ENCODE assay signal across 19 cellular contexts in the genomic region with DNA sequence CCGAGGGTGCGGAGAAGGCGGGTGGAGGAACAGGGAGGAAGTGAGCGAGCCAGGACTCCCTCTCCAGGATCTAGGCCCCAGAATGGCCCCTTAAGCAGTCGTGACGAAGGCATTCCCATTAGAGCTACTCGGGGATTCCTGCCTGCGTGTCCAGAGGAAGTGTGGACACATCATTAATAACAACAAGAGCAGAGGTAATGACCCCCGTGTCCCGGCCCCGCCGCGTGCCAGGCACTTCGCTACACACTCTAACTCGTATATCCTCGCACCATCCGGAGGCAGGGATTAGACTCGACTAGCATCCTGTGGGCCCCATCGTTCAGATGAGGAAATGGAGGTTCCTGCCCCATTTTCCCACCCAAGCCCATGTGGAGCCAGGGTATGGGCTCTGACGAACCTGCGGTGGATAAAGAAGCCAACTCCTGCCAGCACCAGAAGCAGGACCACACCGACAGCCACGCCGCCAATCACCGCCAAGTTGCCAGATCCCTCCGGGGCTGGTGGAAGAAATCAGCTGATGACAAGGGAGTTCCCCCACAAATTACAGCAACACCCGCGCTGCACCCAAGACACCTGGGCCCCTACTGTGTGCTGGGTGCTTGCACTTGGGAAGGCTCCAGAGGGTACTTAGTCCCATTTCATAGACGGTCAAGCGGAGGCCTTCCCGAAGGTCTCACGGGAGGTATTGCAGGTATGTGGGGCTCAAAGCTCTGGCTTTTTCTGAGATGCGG. TPM values are rescaled to one million over a fixed set of nuclear protein-coding genes. Genes with fewer than 3 reads are reported as not detected.
"Had no signal": no experiment of that assay in that cellular context is flagged by ENCODE, and none has a peak within 500 bp of the region (broad histone marks: within the 10 kb centered on the region; RNA-seq: fewer than 3 reads in every experiment).

No MANE protein-coding gene starts in this region.

- H3K9me3 ChIP-seq: esophagus muscularis mucosa, transverse colon had no signal

- H3K4me3 ChIP-seq: cardiac muscle cell, dorsolateral prefrontal cortex, esophagus muscularis mucosa, lung, SK-N-MC, transverse colon had no signal

- H3K36me3 Mint-ChIP-seq: activated naive CD4-positive, alpha-beta T cell treated with anti-CD3 and anti-CD28 coated beads, Interleukin-2, amount 10 ng/mL, durations not matched to agents 7 days and 5 days; immature natural killer cell had no signal

- H3K27me3 Mint-ChIP-seq: activated T-helper 17 cell treated with anti-CD3 and anti-CD28 coated beads, Interleukin-2, amount 50 U/mL, for 72 hours; naive thymus-derived CD4-positive, alpha-beta T cell had no signal

- H3K9me3 Mint-ChIP-seq: activated naive CD4-positive, alpha-beta T cell treated with anti-CD3 and anti-CD28 coated beads, Interleukin-2, amount 10 ng/mL, durations not matched to agents 7 days and 5 days; activated T-helper 17 cell treated with anti-CD3 and anti-CD28 coated beads, Interleukin-2, amount 50 U/mL, for 72 hours; immature natural killer cell; naive thymus-derived CD4-positive, alpha-beta T cell had no signal

- H3K27ac ChIP-seq: cardiac muscle cell, dorsolateral prefrontal cortex, esophagus muscularis mucosa, SK-N-MC, transverse colon, VCaP had no signal

- H3K4me3 Mint-ChIP-seq: activated naive CD4-positive, alpha-beta T cell treated with anti-CD3 and anti-CD28 coated beads, Interleukin-2, amount 10 ng/mL, durations not matched to agents 7 days and 5 days; activated T-helper 17 cell treated with anti-CD3 and anti-CD28 coated beads, Interleukin-2, amount 50 U/mL, for 72 hours; immature natural killer cell; naive thymus-derived CD4-positive, alpha-beta T cell had no signal

- H3K27me3 ChIP-seq: cardiac muscle cell, dorsolateral prefrontal cortex, esophagus muscularis mucosa, transverse colon had no signal

- ATAC-seq: activated T-helper 17 cell treated with anti-CD3 and anti-CD28 coated beads, Interleukin-2, amount 50 U/mL, for 72 hours; right cardiac atrium; stimulated activated naive CD8-positive, alpha-beta T cell treated with anti-CD3 and anti-CD28 coated beads, Interleukin-15, Interleukin-2, amounts not matched to agents 100 U/mL and 50 U/mL, for 24 hours had no signal

- DNase-seq: activated CD4-positive, alpha-beta T cell treated with anti-CD3 and anti-CD28 coated beads for 1 hour; activated CD4-positive, alpha-beta T cell treated with anti-CD3 and anti-CD28 coated beads, Interleukin-2, amount 50 U/mL, for 4 hours; activated naive CD4-positive, alpha-beta T cell treated with anti-CD3 and anti-CD28 coated beads, Interleukin-2, amount 10 ng/mL, durations not matched to agents 7 days and 5 days; dorsolateral prefrontal cortex; immature natural killer cell; naive thymus-derived CD4-positive, alpha-beta T cell; posterior cingulate gyrus; small intestine; stimulated activated CD4-positive, alpha-beta T cell treated with anti-CD3 and anti-CD28 coated beads, Interleukin-4, amount 100 ng/mL, for 24 hours; stimulated activated naive CD8-positive, alpha-beta T cell treated with anti-CD3 and anti-CD28 coated beads, Interleukin-15, Interleukin-2, amounts not matched to agents 100 U/mL and 50 U/mL, for 24 hours; T-helper 1 cell; transverse colon had no signal

- H3K27ac Mint-ChIP-seq: activated naive CD4-positive, alpha-beta T cell treated with anti-CD3 and anti-CD28 coated beads, Interleukin-2, amount 10 ng/mL, durations not matched to agents 7 days and 5 days; activated T-helper 17 cell treated with anti-CD3 and anti-CD28 coated beads, Interleukin-2, amount 50 U/mL, for 72 hours; naive thymus-derived CD4-positive, alpha-beta T cell had no signal

- H3K4me1 Mint-ChIP-seq: activated naive CD4-positive, alpha-beta T cell treated with anti-CD3 and anti-CD28 coated beads, Interleukin-2, amount 10 ng/mL, durations not matched to agents 7 days and 5 days; immature natural killer cell; naive thymus-derived CD4-positive, alpha-beta T cell had no signal

RNA-seq across cellular contexts. Expression of a gene that starts 21.6 kb away (rescaled TPM):
- polyA plus RNA-seq: immature natural killer cell had no signal
